In genomic region chr6:16056263-16056870, GRCh38 we compare ENCODE assay signal across 1 cellular context.
TF ChIP-seq lines count a peak whose summit lies in the region.

No MANE protein-coding gene starts in this region.

TF ChIP-seq in GM12878, 131 proteins besides CTCF, POLR2A, EP300 and RAD21 (continued from another document):
- TF ChIP-seq ZBTB4 (CRISPR knock-in tag; IDR thresholded peaks at IDR 0.05) = no peak
- TF ChIP-seq TBL1XR1 (IDR thresholded peaks at IDR 0.05; ENCODE audit: low read depth, low read length) = no peak
- TF ChIP-seq E4F1 (IDR thresholded peaks at IDR 0.05; ENCODE audit: borderline replicate concordance, partially characterized antibody) = no peak
- no peak for TF ChIP-seq ZNF622 (IDR thresholded peaks at IDR 0.05)
- TF ChIP-seq CHD1 (IDR thresholded peaks at IDR 0.05; ENCODE audit: low read depth, low read length) = no peak
- no peak for TF ChIP-seq SMAD1 (IDR thresholded peaks at IDR 0.05; ENCODE audit: low read depth, partially characterized antibody)
TF ChIP-seq in GM12878: peak in this region for 0.
